11 cellular contexts compared by ENCODE assay signal in genomic region chr11:18672209-18672608, GRCh38. TPM values are rescaled to one million over a fixed set of nuclear protein-coding genes. Genes with fewer than 3 reads are reported as not detected.
A peak's percentile ranks its signal among the peaks of the same experiment; 100 is the strongest.
DNase-seq lines count a peak whose midpoint lies in the region; ATAC-seq lines count a peak whose summit lies in the region.
"Not testable (repeated sequence)": the region's sequence is repeated elsewhere in the genome, so short reads cannot be mapped to it uniquely, and the experiment has no call there.
"Had no signal": no experiment of that assay in that cellular context is flagged by ENCODE, and none has a peak within 500 bp of the region (broad histone marks: within the 10 kb centered on the region; RNA-seq: fewer than 3 reads in every experiment).

No MANE protein-coding gene starts in this region.

- peak overlapping the region; percentile 48 for H3K4me3 Mint-ChIP-seq in activated CD4-positive, alpha-beta T cell treated with anti-CD3 and anti-CD28 coated beads, Interleukin-2, amount 10 ng/mL, durations not matched to agents 7 days and 5 days
- H3K4me3 Mint-ChIP-seq in activated T-helper 1 cell treated with anti-CD3 and anti-CD28 coated beads, Interleukin-12 subunit alpha, Interleukin-12 subunit beta, Interleukin-2, Interleukin-4 antibody, amounts not matched to agents 30 ng/mL and 10 ng/mL and 1 ng/mL, durations not matched to agents 14 hours and 24 hours and 36 hours; natural killer cell treated with Interleukin-12 subunit alpha and Interleukin-12 subunit beta and Interleukin-15 and Interleukin-18, amount 100 ng/mL, for 72 hours: not testable (repeated sequence)

- intact Hi-C loops in activated T-helper 1 cell treated with anti-CD3 and anti-CD28 coated beads, Interleukin-12 subunit alpha, Interleukin-12 subunit beta, Interleukin-2, Interleukin-4 antibody, amounts not matched to agents 30 ng/mL and 10 ng/mL and 1 ng/mL, durations not matched to agents 14 hours and 24 hours and 36 hours (cut with micrococcal nuclease): loop anchor here (1.0 to 5.0 kb wide), 3 partner anchors 38 to 55 kb away; partner anchors contain the start of gene SPTY2D1

- not testable (repeated sequence) for H3K9me3 Mint-ChIP-seq in activated CD4-positive, alpha-beta T cell treated with anti-CD3 and anti-CD28 coated beads, Interleukin-2, amount 10 ng/mL, durations not matched to agents 7 days and 5 days; activated T-helper 1 cell treated with anti-CD3 and anti-CD28 coated beads, Interleukin-12 subunit alpha, Interleukin-12 subunit beta, Interleukin-2, Interleukin-4 antibody, amounts not matched to agents 30 ng/mL and 10 ng/mL and 1 ng/mL, durations not matched to agents 14 hours and 24 hours and 36 hours; natural killer cell treated with Interleukin-12 subunit alpha and Interleukin-12 subunit beta and Interleukin-15 and Interleukin-18, amount 100 ng/mL, for 72 hours

- H3K27ac Mint-ChIP-seq in activated CD4-positive, alpha-beta T cell treated with anti-CD3 and anti-CD28 coated beads, Interleukin-2, amount 10 ng/mL, durations not matched to agents 7 days and 5 days: peak overlapping the region; percentile 98
- peak overlapping the region; percentile 56 for H3K27ac Mint-ChIP-seq in activated T-helper 1 cell treated with anti-CD3 and anti-CD28 coated beads, Interleukin-12 subunit alpha, Interleukin-12 subunit beta, Interleukin-2, Interleukin-4 antibody, amounts not matched to agents 30 ng/mL and 10 ng/mL and 1 ng/mL, durations not matched to agents 14 hours and 24 hours and 36 hours
- not testable (repeated sequence) for H3K27ac Mint-ChIP-seq in natural killer cell treated with Interleukin-12 subunit alpha and Interleukin-12 subunit beta and Interleukin-15 and Interleukin-18, amount 100 ng/mL, for 72 hours

- not testable (repeated sequence) for H3K36me3 Mint-ChIP-seq in activated CD4-positive, alpha-beta T cell treated with anti-CD3 and anti-CD28 coated beads, Interleukin-2, amount 10 ng/mL, durations not matched to agents 7 days and 5 days (ENCODE audit: low read depth); activated T-helper 1 cell treated with anti-CD3 and anti-CD28 coated beads, Interleukin-12 subunit alpha, Interleukin-12 subunit beta, Interleukin-2, Interleukin-4 antibody, amounts not matched to agents 30 ng/mL and 10 ng/mL and 1 ng/mL, durations not matched to agents 14 hours and 24 hours and 36 hours (ENCODE audit: low read depth); natural killer cell treated with Interleukin-12 subunit alpha and Interleukin-12 subunit beta and Interleukin-15 and Interleukin-18, amount 100 ng/mL, for 72 hours

- POLR2A ChIA-PET in activated CD4-positive, alpha-beta T cell treated with anti-CD3 and anti-CD28 coated beads, Interleukin-2, amount 10 ng/mL, durations not matched to agents 7 days and 5 days (lab: Charles Lee): not testable (repeated sequence)

- peaks cover 40% of the 10 kb centered on the region for H3K4me1 Mint-ChIP-seq in activated CD4-positive, alpha-beta T cell treated with anti-CD3 and anti-CD28 coated beads, Interleukin-2, amount 10 ng/mL, durations not matched to agents 7 days and 5 days
- H3K4me1 Mint-ChIP-seq in activated T-helper 1 cell treated with anti-CD3 and anti-CD28 coated beads, Interleukin-12 subunit alpha, Interleukin-12 subunit beta, Interleukin-2, Interleukin-4 antibody, amounts not matched to agents 30 ng/mL and 10 ng/mL and 1 ng/mL, durations not matched to agents 14 hours and 24 hours and 36 hours (ENCODE audit: low read depth): peaks cover 22% of the 10 kb centered on the region
- H3K4me1 Mint-ChIP-seq in natural killer cell treated with Interleukin-12 subunit alpha and Interleukin-12 subunit beta and Interleukin-15 and Interleukin-18, amount 100 ng/mL, for 72 hours (ENCODE audit: low read depth in 2 of 2): peaks cover 13 to 22% of the 10 kb centered on the region in 2 donors

- DNase-seq in CD1c-positive myeloid dendritic cell (ENCODE audit: extremely low spot score) (peak; percentile 15), HT1080 (ENCODE audit: low read depth) (peak; percentile 62), RKO (ENCODE audit: low spot score) (peak; percentile 64)
- peak; percentile 67 for DNase-seq in activated CD4-positive, alpha-beta T cell treated with anti-CD3 and anti-CD28 coated beads, Interleukin-2, amount 10 ng/mL, durations not matched to agents 7 days and 5 days
- DNase-seq in activated T-helper 1 cell treated with anti-CD3 and anti-CD28 coated beads, Interleukin-12 subunit alpha, Interleukin-12 subunit beta, Interleukin-2, Interleukin-4 antibody, amounts not matched to agents 30 ng/mL and 10 ng/mL and 1 ng/mL, durations not matched to agents 14 hours and 24 hours and 36 hours (ENCODE audit: low spot score): peak; percentile 11
- peak; percentile 80 for DNase-seq in central memory CD4-positive, alpha-beta T cell
- DNase-seq in natural killer cell treated with Interleukin-12 subunit alpha and Interleukin-12 subunit beta and Interleukin-15 and Interleukin-18, amount 100 ng/mL, for 72 hours (ENCODE audit: low spot score): not testable (repeated sequence)
- DNase-seq in stimulated activated CD8-positive, alpha-beta memory T cell treated with anti-CD3 and anti-CD28 coated beads, Interleukin-4, amount 100 ng/mL, for 48 hours: peak; percentile 35

- H3K27me3 Mint-ChIP-seq in activated CD4-positive, alpha-beta T cell treated with anti-CD3 and anti-CD28 coated beads, Interleukin-2, amount 10 ng/mL, durations not matched to agents 7 days and 5 days; activated T-helper 1 cell treated with anti-CD3 and anti-CD28 coated beads, Interleukin-12 subunit alpha, Interleukin-12 subunit beta, Interleukin-2, Interleukin-4 antibody, amounts not matched to agents 30 ng/mL and 10 ng/mL and 1 ng/mL, durations not matched to agents 14 hours and 24 hours and 36 hours (ENCODE audit: insufficient read depth); natural killer cell treated with Interleukin-12 subunit alpha and Interleukin-12 subunit beta and Interleukin-15 and Interleukin-18, amount 100 ng/mL, for 72 hours: not testable (repeated sequence)

- CTCF ChIA-PET in activated CD4-positive, alpha-beta T cell treated with anti-CD3 and anti-CD28 coated beads, Interleukin-2, amount 10 ng/mL, durations not matched to agents 7 days and 5 days (lab: Charles Lee): interaction anchor here (0.6 to 1.5 kb wide), 2 partner anchors 9 to 1445 kb away, joined by 3 to 4 read pairs; no protein-coding TSS in a partner anchor

- peak; percentile 80 to 85 for ATAC-seq in natural killer cell treated with Interleukin-12 subunit alpha and Interleukin-12 subunit beta and Interleukin-15 and Interleukin-18, amount 100 ng/mL, for 72 hours

RNA-seq across cellular contexts. Expression of gene TMEM86A, which starts 26.4 kb away (rescaled TPM):
- total RNA-seq in HT1080 (2014; rRNA removed; shearing (Covaris generic)): 0.47 and 1.3 TPM in 2 replicates
- 0.86 and 0.99 TPM in 2 replicates for polyA plus RNA-seq in HT1080 (2015; cell fraction: cytosol; rRNA removed)
- polyA plus RNA-seq in HT1080 (2015; cell fraction: nucleus; rRNA removed): 1.1 and 1.2 TPM in 2 replicates
- under 1 TPM; 0.25 to 0.42 TPM for total RNA-seq in activated CD4-positive, alpha-beta T cell treated with anti-CD3 and anti-CD28 coated beads, Interleukin-2, amount 10 ng/mL, durations not matched to agents 7 days and 5 days
- total RNA-seq in activated T-helper 1 cell treated with anti-CD3 and anti-CD28 coated beads, Interleukin-12 subunit alpha, Interleukin-12 subunit beta, Interleukin-2, Interleukin-4 antibody, amounts not matched to agents 30 ng/mL and 10 ng/mL and 1 ng/mL, durations not matched to agents 14 hours and 24 hours and 36 hours: 0.52 and 0.93 TPM in 2 replicates
- total RNA-seq in natural killer cell treated with Interleukin-12 subunit alpha and Interleukin-12 subunit beta and Interleukin-15 and Interleukin-18, amount 100 ng/mL, for 72 hours: under 1 TPM; 0.21 to 0.59 TPM

RNA-seq across cellular contexts. Expression of gene SPTY2D1, which starts 38.1 kb away (rescaled TPM):
- 15.5 and 16.7 TPM in 2 replicates for total RNA-seq in HT1080 (2014; rRNA removed; shearing (Covaris generic))
- polyA plus RNA-seq in HT1080 (2015; cell fraction: cytosol; rRNA removed): 11.3 and 13.5 TPM in 2 replicates
- polyA plus RNA-seq in HT1080 (2015; cell fraction: nucleus; rRNA removed): 19.1 and 21.2 TPM in 2 replicates
- total RNA-seq in activated CD4-positive, alpha-beta T cell treated with anti-CD3 and anti-CD28 coated beads, Interleukin-2, amount 10 ng/mL, durations not matched to agents 7 days and 5 days: 10 to 100 TPM; 26.9 to 31.0 TPM
- total RNA-seq in activated T-helper 1 cell treated with anti-CD3 and anti-CD28 coated beads, Interleukin-12 subunit alpha, Interleukin-12 subunit beta, Interleukin-2, Interleukin-4 antibody, amounts not matched to agents 30 ng/mL and 10 ng/mL and 1 ng/mL, durations not matched to agents 14 hours and 24 hours and 36 hours: 29.2 and 29.6 TPM in 2 replicates
- 10 to 100 TPM; 28.8 to 33.4 TPM for total RNA-seq in natural killer cell treated with Interleukin-12 subunit alpha and Interleukin-12 subunit beta and Interleukin-15 and Interleukin-18, amount 100 ng/mL, for 72 hours

RNA-seq across cellular contexts. Expression of gene IGSF22, which starts 53.8 kb away (rescaled TPM):
- total RNA-seq in HT1080 (2014; rRNA removed; shearing (Covaris generic)): not detected in 2 replicates
- polyA plus RNA-seq in HT1080 (2015; cell fraction: cytosol; rRNA removed): not detected in 2 replicates
- polyA plus RNA-seq in HT1080 (2015; cell fraction: nucleus; rRNA removed): not detected in 2 replicates
- total RNA-seq in activated CD4-positive, alpha-beta T cell treated with anti-CD3 and anti-CD28 coated beads, Interleukin-2, amount 10 ng/mL, durations not matched to agents 7 days and 5 days: under 1 TPM in 1 of 2 experiments, not detected in 1; 0.05 TPM
- 0.81 and 0.86 TPM in 2 replicates for total RNA-seq in activated T-helper 1 cell treated with anti-CD3 and anti-CD28 coated beads, Interleukin-12 subunit alpha, Interleukin-12 subunit beta, Interleukin-2, Interleukin-4 antibody, amounts not matched to agents 30 ng/mL and 10 ng/mL and 1 ng/mL, durations not matched to agents 14 hours and 24 hours and 36 hours
- total RNA-seq in natural killer cell treated with Interleukin-12 subunit alpha and Interleukin-12 subunit beta and Interleukin-15 and Interleukin-18, amount 100 ng/mL, for 72 hours: not detected
- total RNA-seq: Caco-2, K562 had no signal
- polyA plus RNA-seq: aorta, K562 had no signal
